Comparison of ENCODE assay signal across 9 cellular contexts in the genomic region with DNA sequence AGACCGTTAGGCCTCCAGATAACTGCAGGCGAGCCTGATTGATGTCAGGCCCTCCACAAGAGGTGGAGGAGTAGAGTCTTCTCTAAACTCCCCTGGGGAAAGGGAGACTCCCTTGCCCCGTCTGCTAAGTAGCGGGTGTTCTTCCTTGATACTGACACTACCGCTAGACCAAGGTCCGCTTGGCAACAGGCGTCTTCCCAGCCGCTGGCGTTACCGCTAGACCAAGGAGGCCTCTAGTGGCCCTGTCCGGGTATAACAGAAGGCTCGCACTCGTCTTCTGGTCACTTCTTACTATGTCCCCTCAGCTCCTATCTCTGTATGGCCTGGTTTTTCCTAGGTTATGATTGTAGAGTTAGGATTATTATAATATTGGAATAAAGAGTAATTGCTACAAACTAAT. TPM values are rescaled to one million over a fixed set of nuclear protein-coding genes. Genes with fewer than 3 reads are reported as not detected.
DNase-seq lines count a peak whose midpoint lies in the region; FAIRE-seq and TF ChIP-seq lines count a peak whose summit lies in the region.
"Not testable (repeated sequence)": the region's sequence is repeated elsewhere in the genome, so short reads cannot be mapped to it uniquely, and the experiment has no call there.
"Had no signal": no experiment of that assay in that cellular context is flagged by ENCODE, and none has a peak within 500 bp of the region (broad histone marks: within the 10 kb centered on the region; RNA-seq: fewer than 3 reads in every experiment).

No MANE protein-coding gene starts in this region.

- peak; percentile 52 for TF ChIP-seq CTCF in brain microvascular endothelial cell (IDR thresholded peaks at IDR 0.05; ENCODE audit: low read depth, low read length, missing control alignments)
- TF ChIP-seq CTCF in hepatocyte (IDR thresholded peaks at IDR 0.05; ENCODE audit: poor library complexity): not testable (repeated sequence)

- H3K27me3 ChIP-seq in brain microvascular endothelial cell (replicated peaks); hepatocyte; small intestine (ENCODE audit: control insufficient read depth in 2 of 2, insufficient read depth in 2 of 2, low read length in 2 of 2): not testable (repeated sequence)

- not testable (repeated sequence) for H3K27ac ChIP-seq in brain microvascular endothelial cell; hepatocyte; small intestine (ENCODE audit: low read depth in 1 of 2, low read length in 1 of 2)

- not testable (repeated sequence) for FAIRE-seq in small intestine (lab: Jason Lieb, UNC)

- 61% methylated on average over 13 of the region's 13 CpGs for WGBS in hepatocyte (ENCODE audit: low lambda C conversion rate, missing lambda C conversion rate)
- 43 to 55% (median 47%) methylated on average over 13 of the region's 13 CpGs for WGBS in small intestine, 3 donors

- H4K20me1 ChIP-seq in hepatocyte (ENCODE audit: insufficient read depth, poor library complexity, severe bottlenecking): not testable (repeated sequence)

- not testable (repeated sequence) for H2AFZ ChIP-seq in hepatocyte

- peaks cover 14% of the 10 kb centered on the region for H3K79me2 ChIP-seq in hepatocyte

- in situ Hi-C loops in brain microvascular endothelial cell (cut with HindIII; ENCODE audit: low pct_ligation_motif_present, low sequenced_read_pairs): not testable (repeated sequence)

- H3K4me2 ChIP-seq in hepatocyte: not testable (repeated sequence)

- not testable (repeated sequence) for H3K9me3 ChIP-seq in hepatocyte (ENCODE audit: low read depth); small intestine (ENCODE audit: control insufficient read depth, low read depth)

- not testable (repeated sequence) for H3K4me1 ChIP-seq in hepatocyte (ENCODE audit: insufficient read depth); small intestine (ENCODE audit: control insufficient read depth in 2 of 2, insufficient read depth in 1 of 2, low read depth in 1 of 2, low read length in 1 of 2)

- H3K36me3 ChIP-seq in brain microvascular endothelial cell (replicated peaks); hepatocyte (replicated peaks; ENCODE audit: insufficient read depth, low read depth); small intestine (ENCODE audit: control insufficient read depth in 2 of 2, insufficient read depth in 2 of 2, low read length in 2 of 2): not testable (repeated sequence)

- H3K9me2 ChIP-seq in hepatocyte (replicated peaks; ENCODE audit: insufficient read depth): not testable (repeated sequence)

- not testable (repeated sequence) for H3K4me3 ChIP-seq in brain microvascular endothelial cell (ENCODE audit: low read depth, low read length); hepatocyte; small intestine (ENCODE audit: low read depth in 1 of 2, low read length in 2 of 2)

- peak; percentile 11 for DNase-seq in DMS53 treated with DMSO at 0.1 percent for 48 hours (lab: John Stamatoyannopoulos, UW; ENCODE audit: unreplicated experiment)
- peak; percentile 34 for DNase-seq in NCI-H1092 (lab: John Stamatoyannopoulos, UW)
- peak; percentile 40 for DNase-seq in SK-N-DZ (ENCODE audit: low spot score)
- DNase-seq in brain microvascular endothelial cell: peak; percentile 9
- DNase-seq in hepatocyte (ENCODE audit: low spot score): peak; percentile 22
- DNase-seq in small intestine: peak; percentile 58

RNA-seq across cellular contexts. Expression of a gene that starts 2.4 kb away (rescaled TPM):
- 3.3 and 3.6 TPM in 2 replicates for polyA plus RNA-seq in SK-N-DZ (2014; cell fraction: cytosol; rRNA removed)
- polyA plus RNA-seq in SK-N-DZ (2014; cell fraction: nucleus; rRNA removed): 5.5 and 6.1 TPM in 2 replicates
- 8.3 and 9.5 TPM in 2 replicates for total RNA-seq in hepatocyte
- polyA plus RNA-seq in hepatocyte: 3.4 and 3.5 TPM in 2 replicates
- polyA plus RNA-seq in small intestine: 1 to 10 TPM; 1.9 to 2.7 (median 2.0) TPM

RNA-seq across cellular contexts. Expression of a gene that starts 8.6 kb away (rescaled TPM):
- polyA plus RNA-seq in SK-N-DZ (2014; cell fraction: cytosol; rRNA removed): not detected in 2 replicates
- not detected in 2 replicates for polyA plus RNA-seq in SK-N-DZ (2014; cell fraction: nucleus; rRNA removed)
- not detected in 2 replicates for total RNA-seq in hepatocyte
- polyA plus RNA-seq in hepatocyte (not detected in 2 replicates), small intestine (not detected)
- total RNA-seq: activated T-helper 17 cell treated with anti-CD3 and anti-CD28 coated beads, Interleukin-2, amount 50 U/mL, for 72 hours; breast epithelium; CD4-positive, CD25-positive, alpha-beta regulatory T cell had no signal
- polyA plus RNA-seq: CD4-positive, CD25-positive, alpha-beta regulatory T cell had no signal

RNA-seq across cellular contexts. Expression of a gene that starts 18.0 kb away (rescaled TPM):
- polyA plus RNA-seq in SK-N-DZ (2014; cell fraction: cytosol; rRNA removed): not detected in 2 replicates
- not detected in 2 replicates for polyA plus RNA-seq in SK-N-DZ (2014; cell fraction: nucleus; rRNA removed)
- total RNA-seq in hepatocyte: not detected in 2 replicates
- polyA plus RNA-seq in hepatocyte (not detected in 2 replicates), small intestine (not detected)
- total RNA-seq: activated T-helper 17 cell treated with anti-CD3 and anti-CD28 coated beads, Interleukin-2, amount 50 U/mL, for 72 hours; breast epithelium; CD4-positive, CD25-positive, alpha-beta regulatory T cell had no signal
- polyA plus RNA-seq: CD4-positive, CD25-positive, alpha-beta regulatory T cell had no signal

RNA-seq across cellular contexts. Expression of a gene that starts 27.1 kb away (rescaled TPM):
- polyA plus RNA-seq in SK-N-DZ (2014; cell fraction: cytosol; rRNA removed): not detected in 2 replicates
- not detected in 2 replicates for polyA plus RNA-seq in SK-N-DZ (2014; cell fraction: nucleus; rRNA removed)
- not detected in 2 replicates for total RNA-seq in hepatocyte
- not detected in 2 replicates for polyA plus RNA-seq in hepatocyte
- polyA plus RNA-seq in small intestine: not detected
- total RNA-seq: activated T-helper 17 cell treated with anti-CD3 and anti-CD28 coated beads, Interleukin-2, amount 50 U/mL, for 72 hours; breast epithelium; CD4-positive, CD25-positive, alpha-beta regulatory T cell had no signal
- polyA plus RNA-seq: CD4-positive, CD25-positive, alpha-beta regulatory T cell had no signal

RNA-seq across cellular contexts. Expression of a gene that starts 36.7 kb away (rescaled TPM):
- polyA plus RNA-seq in SK-N-DZ (2014; cell fraction: cytosol; rRNA removed): not detected in 2 replicates
- polyA plus RNA-seq in SK-N-DZ (2014; cell fraction: nucleus; rRNA removed): not detected in 2 replicates
- not detected in 2 replicates for total RNA-seq in hepatocyte
- not detected in 2 replicates for polyA plus RNA-seq in hepatocyte
- polyA plus RNA-seq in small intestine: not detected
- total RNA-seq: activated T-helper 17 cell treated with anti-CD3 and anti-CD28 coated beads, Interleukin-2, amount 50 U/mL, for 72 hours; breast epithelium; CD4-positive, CD25-positive, alpha-beta regulatory T cell had no signal
- polyA plus RNA-seq: CD4-positive, CD25-positive, alpha-beta regulatory T cell had no signal
